1 cellular context compared by ENCODE assay signal in genomic region chr11:22680628-22681027, GRCh38.
TF ChIP-seq lines count a peak whose summit lies in the region.

No MANE protein-coding gene starts in this region.

TF ChIP-seq in HepG2, 621 proteins besides CTCF, POLR2A, EP300 and RAD21 (continued from another document and continues in another):
- TF ChIP-seq HBP1 (CRISPR knock-in tag; IDR thresholded peaks at IDR 0.05; ENCODE audit: low read depth) (no peak), ZNF768 (CRISPR knock-in tag; IDR thresholded peaks at IDR 0.05) (no peak), YEATS2 (CRISPR knock-in tag; IDR thresholded peaks at IDR 0.05; ENCODE audit: borderline replicate concordance) (no peak; the same call in 1 of the 2 replicates), ZSCAN21 (CRISPR knock-in tag; IDR thresholded peaks at IDR 0.05; ENCODE audit: borderline replicate concordance) (no peak), HHEX (CRISPR knock-in tag; IDR thresholded peaks at IDR 0.05) (no peak), KLF16 (CRISPR knock-in tag; IDR thresholded peaks at IDR 0.05) (0 out of 4 replicates have a peak, but pooled peaks of 1 of the 2 experiments have one; percentile 17), ZNF512B (CRISPR knock-in tag; IDR thresholded peaks at IDR 0.05; ENCODE audit: borderline replicate concordance) (no peak), MBNL3 (CRISPR knock-in tag; conservative IDR thresholded peaks at IDR 0.05) (no peak), NFKBIZ (CRISPR knock-in tag; IDR thresholded peaks at IDR 0.05) (no peak), ZNF34 (CRISPR knock-in tag; IDR thresholded peaks at IDR 0.05; ENCODE audit: borderline replicate concordance) (no peak), PHF8 (CRISPR knock-in tag; IDR thresholded peaks at IDR 0.05) (no peak), MIER3 (CRISPR knock-in tag; IDR thresholded peaks at IDR 0.05; ENCODE audit: borderline replicate concordance) (peak; percentile 55; the same call in 1 of the 2 replicates), SIX1 (CRISPR knock-in tag; IDR thresholded peaks at IDR 0.05; ENCODE audit: borderline replicate concordance) (no peak; the same call in 1 of the 2 replicates), ATF2 (CRISPR knock-in tag; IDR thresholded peaks at IDR 0.05) (peak; percentile 49; the same call in 1 of the 2 replicates), ZNF556 (CRISPR knock-in tag; IDR thresholded peaks at IDR 0.05; ENCODE audit: borderline replicate concordance) (no peak), SAP130 (CRISPR knock-in tag; IDR thresholded peaks at IDR 0.05; ENCODE audit: low read depth) (peak; percentile 63), MAFK (conservative IDR thresholded peaks at IDR 0.05 in 1 of 2, IDR thresholded peaks at IDR 0.05 in 1 of 2; ENCODE audit: low read length in 2 of 2) (peak; percentile 73 to 87), ZIK1 (CRISPR knock-in tag; IDR thresholded peaks at IDR 0.05; ENCODE audit: borderline replicate concordance, low read depth) (no peak), NKX3-1 (CRISPR knock-in tag; IDR thresholded peaks at IDR 0.05) (no peak), DMAP1 (CRISPR knock-in tag; IDR thresholded peaks at IDR 0.05) (0 out of 2 replicates have a peak, but pooled peaks have one; percentile 41), GPBP1L1 (CRISPR knock-in tag; IDR thresholded peaks at IDR 0.05) (no peak), ZNF709 (CRISPR knock-in tag; IDR thresholded peaks at IDR 0.05) (no peak), RERE (CRISPR knock-in tag; IDR thresholded peaks at IDR 0.05; ENCODE audit: low read depth) (0 out of 2 replicates have a peak, but pooled peaks have one; percentile 20), AHDC1 (CRISPR knock-in tag; IDR thresholded peaks at IDR 0.05; ENCODE audit: borderline replicate concordance) (0 out of 2 replicates have a peak, but pooled peaks have one; percentile 46), ZNF143 (CRISPR knock-in tag; IDR thresholded peaks at IDR 0.05) (no peak), RARG (CRISPR knock-in tag; IDR thresholded peaks at IDR 0.05; ENCODE audit: low read depth) (no peak), RBAK (CRISPR knock-in tag; IDR thresholded peaks at IDR 0.05) (no peak), SMARCC2 (IDR thresholded peaks at IDR 0.05) (no peak), ZFYVE20 (CRISPR knock-in tag; IDR thresholded peaks at IDR 0.05; ENCODE audit: borderline replicate concordance, low read depth) (no peak), ZNF343 (CRISPR knock-in tag; IDR thresholded peaks at IDR 0.05) (no peak), MLXIP (CRISPR knock-in tag; IDR thresholded peaks at IDR 0.05; ENCODE audit: borderline replicate concordance) (no peak), PAF1 (CRISPR knock-in tag; IDR thresholded peaks at IDR 0.05) (no peak), ZNF546 (CRISPR knock-in tag; conservative IDR thresholded peaks at IDR 0.05) (no peak), MAX (IDR thresholded peaks at IDR 0.05) (0 out of 2 replicates have a peak, but pooled peaks have one; percentile 27), SALL1 (CRISPR knock-in tag; IDR thresholded peaks at IDR 0.05) (peak; percentile 48; the same call in 1 of the 2 replicates), ZNF691 (CRISPR knock-in tag; IDR thresholded peaks at IDR 0.05; ENCODE audit: borderline replicate concordance, low read depth) (no peak), KDM1A (CRISPR knock-in tag; IDR thresholded peaks at IDR 0.05) (no peak)
